ENCODE assay signal across 3 cellular contexts in the genomic region with DNA sequence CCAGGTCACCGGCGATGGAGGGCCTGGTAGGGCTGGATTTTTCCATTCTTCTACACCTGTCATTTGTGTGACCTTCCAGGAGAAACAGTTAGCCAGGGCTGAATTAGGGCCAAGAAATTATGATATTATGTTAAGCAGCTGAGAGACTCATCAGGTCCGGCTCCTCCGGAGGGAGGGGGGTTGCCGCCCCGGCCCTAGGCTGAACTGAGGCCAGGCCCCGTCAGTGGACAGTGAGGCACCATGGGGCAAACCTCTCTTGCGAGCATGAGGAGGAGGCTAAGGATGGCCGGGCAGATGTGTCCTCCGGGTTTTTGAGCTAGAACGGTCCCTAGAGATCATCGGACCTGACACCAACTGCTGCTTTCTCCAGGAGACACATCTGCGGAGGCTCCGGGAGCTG.
"Had no signal": no experiment of that assay in that cellular context is flagged by ENCODE, and none has a peak within 500 bp of the region (broad histone marks: within the 10 kb centered on the region; RNA-seq: fewer than 3 reads in every experiment).

No MANE protein-coding gene starts in this region.

- ATAC-seq: GM12878 had no signal

- H3K4me3 ChIP-seq: GM12878 had no signal

- DNase-seq: GDM1, GF-D8 had no signal
